Comparison of ENCODE assay signal across 1 cellular context in the genomic region with DNA sequence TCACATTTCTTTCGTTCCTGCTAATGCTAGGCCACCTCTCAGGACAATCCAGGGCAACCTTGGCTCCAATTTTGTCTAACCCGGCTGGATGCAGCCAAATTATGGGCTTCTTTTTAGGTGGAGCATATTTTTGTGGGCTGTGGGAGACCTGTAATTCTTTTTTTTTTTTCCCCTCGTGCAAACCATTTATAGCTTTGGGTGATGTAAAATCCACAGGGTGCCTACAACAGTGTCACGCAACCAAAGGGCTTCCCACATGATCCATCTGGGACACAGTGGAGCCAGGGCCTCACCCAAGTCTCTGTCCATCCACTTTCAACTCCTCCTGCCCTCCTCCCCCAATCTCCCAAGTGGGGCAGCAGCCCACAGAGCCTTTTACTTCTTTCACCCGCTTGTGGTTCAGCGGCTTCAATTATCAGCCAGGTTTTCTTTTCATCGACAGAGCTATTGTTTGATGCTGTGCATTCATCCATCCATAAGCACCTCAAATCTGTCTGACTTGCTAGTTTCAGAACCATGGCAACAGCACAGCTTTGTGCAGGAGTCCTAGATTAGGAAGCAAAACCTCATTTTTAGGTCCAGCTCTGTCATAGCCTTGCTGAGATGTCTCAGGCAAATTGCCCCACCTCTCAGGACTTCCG.
TF ChIP-seq lines count a peak whose summit lies in the region.

No MANE protein-coding gene starts in this region.

TF ChIP-seq in HEK293, 187 proteins besides CTCF, POLR2A, EP300 and RAD21 (continued from another document):
- TF ChIP-seq, protein P1, sequence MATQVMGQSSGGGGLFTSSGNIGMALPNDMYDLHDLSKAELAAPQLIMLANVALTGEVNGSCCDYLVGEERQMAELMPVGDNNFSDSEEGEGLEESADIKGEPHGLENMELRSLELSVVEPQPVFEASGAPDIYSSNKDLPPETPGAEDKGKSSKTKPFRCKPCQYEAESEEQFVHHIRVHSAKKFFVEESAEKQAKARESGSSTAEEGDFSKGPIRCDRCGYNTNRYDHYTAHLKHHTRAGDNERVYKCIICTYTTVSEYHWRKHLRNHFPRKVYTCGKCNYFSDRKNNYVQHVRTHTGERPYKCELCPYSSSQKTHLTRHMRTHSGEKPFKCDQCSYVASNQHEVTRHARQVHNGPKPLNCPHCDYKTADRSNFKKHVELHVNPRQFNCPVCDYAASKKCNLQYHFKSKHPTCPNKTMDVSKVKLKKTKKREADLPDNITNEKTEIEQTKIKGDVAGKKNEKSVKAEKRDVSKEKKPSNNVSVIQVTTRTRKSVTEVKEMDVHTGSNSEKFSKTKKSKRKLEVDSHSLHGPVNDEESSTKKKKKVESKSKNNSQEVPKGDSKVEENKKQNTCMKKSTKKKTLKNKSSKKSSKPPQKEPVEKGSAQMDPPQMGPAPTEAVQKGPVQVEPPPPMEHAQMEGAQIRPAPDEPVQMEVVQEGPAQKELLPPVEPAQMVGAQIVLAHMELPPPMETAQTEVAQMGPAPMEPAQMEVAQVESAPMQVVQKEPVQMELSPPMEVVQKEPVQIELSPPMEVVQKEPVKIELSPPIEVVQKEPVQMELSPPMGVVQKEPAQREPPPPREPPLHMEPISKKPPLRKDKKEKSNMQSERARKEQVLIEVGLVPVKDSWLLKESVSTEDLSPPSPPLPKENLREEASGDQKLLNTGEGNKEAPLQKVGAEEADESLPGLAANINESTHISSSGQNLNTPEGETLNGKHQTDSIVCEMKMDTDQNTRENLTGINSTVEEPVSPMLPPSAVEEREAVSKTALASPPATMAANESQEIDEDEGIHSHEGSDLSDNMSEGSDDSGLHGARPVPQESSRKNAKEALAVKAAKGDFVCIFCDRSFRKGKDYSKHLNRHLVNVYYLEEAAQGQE (tag by site-specific recombination; IDR thresholded peaks at IDR 0.05) = 0 out of 2 replicates have a peak, but pooled peaks have one; percentile 36
- no peak for TF ChIP-seq KLF16 (tag by site-specific recombination; IDR thresholded peaks at IDR 0.05)
- no peak for TF ChIP-seq ZNF561 (tag by site-specific recombination; IDR thresholded peaks at IDR 0.05; ENCODE audit: borderline replicate concordance)
- no peak for TF ChIP-seq SP2 (tag by site-specific recombination; IDR thresholded peaks at IDR 0.05)
- TF ChIP-seq ZNF777 (tag by site-specific recombination; IDR thresholded peaks at IDR 0.05; ENCODE audit: borderline replicate concordance) = no peak
- no peak for TF ChIP-seq YY2 (tag by site-specific recombination; IDR thresholded peaks at IDR 0.05)
- TF ChIP-seq ZSCAN23 (tag by site-specific recombination; IDR thresholded peaks at IDR 0.05) = no peak
- no peak for TF ChIP-seq ZNF791 (tag by site-specific recombination; IDR thresholded peaks at IDR 0.05)
- no peak for TF ChIP-seq ZBTB20 (tag by site-specific recombination; IDR thresholded peaks at IDR 0.05)
- no peak for TF ChIP-seq ZNF175 (tag by site-specific recombination; IDR thresholded peaks at IDR 0.05)
- TF ChIP-seq, protein P2, sequence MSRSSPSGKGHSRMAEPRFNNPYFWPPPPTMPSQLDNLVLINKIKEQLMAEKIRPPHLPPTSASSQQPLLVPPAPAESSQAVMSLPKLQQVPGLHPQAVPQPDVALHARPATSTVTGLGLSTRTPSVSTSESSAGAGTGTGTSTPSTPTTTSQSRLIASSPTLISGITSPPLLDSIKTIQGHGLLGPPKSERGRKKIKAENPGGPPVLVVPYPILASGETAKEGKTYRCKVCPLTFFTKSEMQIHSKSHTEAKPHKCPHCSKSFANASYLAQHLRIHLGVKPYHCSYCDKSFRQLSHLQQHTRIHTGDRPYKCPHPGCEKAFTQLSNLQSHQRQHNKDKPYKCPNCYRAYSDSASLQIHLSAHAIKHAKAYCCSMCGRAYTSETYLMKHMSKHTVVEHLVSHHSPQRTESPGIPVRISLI (tag by site-specific recombination; IDR thresholded peaks at IDR 0.05) = 0 out of 2 replicates have a peak, but pooled peaks have one; percentile 25
- TF ChIP-seq ZNF558 (tag by site-specific recombination; IDR thresholded peaks at IDR 0.05) = no peak
- TF ChIP-seq, protein P3, sequence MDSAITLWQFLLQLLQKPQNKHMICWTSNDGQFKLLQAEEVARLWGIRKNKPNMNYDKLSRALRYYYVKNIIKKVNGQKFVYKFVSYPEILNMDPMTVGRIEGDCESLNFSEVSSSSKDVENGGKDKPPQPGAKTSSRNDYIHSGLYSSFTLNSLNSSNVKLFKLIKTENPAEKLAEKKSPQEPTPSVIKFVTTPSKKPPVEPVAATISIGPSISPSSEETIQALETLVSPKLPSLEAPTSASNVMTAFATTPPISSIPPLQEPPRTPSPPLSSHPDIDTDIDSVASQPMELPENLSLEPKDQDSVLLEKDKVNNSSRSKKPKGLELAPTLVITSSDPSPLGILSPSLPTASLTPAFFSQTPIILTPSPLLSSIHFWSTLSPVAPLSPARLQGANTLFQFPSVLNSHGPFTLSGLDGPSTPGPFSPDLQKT (IDR thresholded peaks at IDR 0.05; ENCODE audit: borderline replicate concordance, low read depth, low read length) = no peak
- no peak for TF ChIP-seq ZNF654 (tag by site-specific recombination; IDR thresholded peaks at IDR 0.05; ENCODE audit: low read depth)
TF ChIP-seq in HEK293: peak in this region for 13.
